In genomic region chr2:133553838-133554408, GRCh38 we compare ENCODE assay signal across 33 cellular contexts. TPM values are rescaled to one million over a fixed set of nuclear protein-coding genes. Genes with fewer than 3 reads are reported as not detected.
"Had no signal": no experiment of that assay in that cellular context is flagged by ENCODE, and none has a peak within 500 bp of the region (broad histone marks: within the 10 kb centered on the region; RNA-seq: fewer than 3 reads in every experiment).

No MANE protein-coding gene starts in this region.

- ATAC-seq: activated CD8-positive, alpha-beta T cell treated with anti-CD3 and anti-CD28 coated beads for 36 hours; activated naive CD4-positive, alpha-beta T cell treated with anti-CD3 and anti-CD28 coated beads, Interleukin-2, amount 50 U/mL, for 72 hours; activated T-cell treated with anti-CD3 and anti-CD28 coated beads, Interleukin-2, amount 50 U/mL, for 4 hours; activated T-cell treated with anti-CD3 and anti-CD28 coated beads, Interleukin-2, amount 50 U/mL, for 72 hours; activated T-helper 17 cell treated with anti-CD3 and anti-CD28 coated beads, Interleukin-2, amount 50 U/mL, for 72 hours had no signal

- DNase-seq: activated B cell treated with CpG ODN at 0.5 μM for 24 hours; activated CD4-positive, alpha-beta memory T cell treated with anti-CD3 and anti-CD28 coated beads for 36 hours; activated CD4-positive, alpha-beta T cell treated with anti-CD3 and anti-CD28 coated beads for 4 hours; activated CD4-positive, alpha-beta T cell treated with anti-CD3 and anti-CD28 coated beads, Interleukin-2, amount 10 ng/mL, durations not matched to agents 24 days and 14 days; activated CD4-positive, alpha-beta T cell treated with anti-CD3 and anti-CD28 coated beads, Interleukin-2, amount 50 U/mL, for 1 hour; activated CD4-positive, alpha-beta T cell treated with anti-CD3 and anti-CD28 coated beads, Interleukin-2, amount 50 U/mL, for 4 hours; activated CD4-positive, CD25-positive, alpha-beta regulatory T cell treated with anti-CD3 and anti-CD28 coated beads, Interleukin-2, amount 50 U/mL, for 72 hours; activated CD8-positive, alpha-beta memory T cell treated with anti-CD3 and anti-CD28 coated beads, Interleukin-2, amount 50 U/mL, for 4 hours; activated CD8-positive, alpha-beta T cell treated with anti-CD3 and anti-CD28 coated beads for 36 hours; activated effector memory CD4-positive, alpha-beta T cell treated with anti-CD3 and anti-CD28 coated beads, Interleukin-2, amount 50 U/mL, for 16 hours; activated gamma-delta T cell treated with Interleukin-2 at 50 U/mL for 16 hours; activated naive CD4-positive, alpha-beta T cell; activated naive CD4-positive, alpha-beta T cell treated with anti-CD3 and anti-CD28 coated beads for 36 hours; activated naive CD4-positive, alpha-beta T cell treated with anti-CD3 and anti-CD28 coated beads, Interleukin-2, amount 50 U/mL, for 16 hours; activated naive CD8-positive, alpha-beta T cell treated with anti-CD3 and anti-CD28 coated beads for 36 hours; activated T-cell treated with anti-CD3 and anti-CD28 coated beads for 4 hours; activated T-cell treated with anti-CD3 and anti-CD28 coated beads, Interleukin-2, amount 50 U/mL, for 1 hour; activated T-cell treated with anti-CD3 and anti-CD28 coated beads, Interleukin-2, amount 50 U/mL, for 4 hours; activated T-cell treated with anti-CD3 and anti-CD28 coated beads, Interleukin-2, amount 50 U/mL, for 72 hours; adrenal gland; amniotic stem cell; aorta; central memory CD4-positive, alpha-beta T cell; T-helper 1 cell; T-helper 2 cell; T-helper 9 cell had no signal

- H3K27ac ChIP-seq: adrenal gland, breast epithelium, VCaP had no signal

- H3K9me3 ChIP-seq: adrenal gland, breast epithelium had no signal

- H3K4me3 ChIP-seq: adrenal gland, breast epithelium had no signal

- H3K27me3 ChIP-seq: adrenal gland, breast epithelium had no signal

- FAIRE-seq: TTC549 had no signal

- H3K36me3 ChIP-seq: adrenal gland, breast epithelium had no signal

- H3K4me1 ChIP-seq: adrenal gland, breast epithelium had no signal

RNA-seq across cellular contexts. Expression of gene NCKAP5, which starts 14.3 kb away (rescaled TPM):
- total RNA-seq: activated B cell treated with CpG ODN at 0.5 μM for 24 hours; activated CD4-positive, alpha-beta memory T cell treated with anti-CD3 and anti-CD28 coated beads for 36 hours; activated CD4-positive, alpha-beta T cell treated with anti-CD3 and anti-CD28 coated beads, Interleukin-2, amount 10 ng/mL, durations not matched to agents 24 days and 14 days; activated CD8-positive, alpha-beta memory T cell treated with anti-CD3 and anti-CD28 coated beads for 36 hours; activated CD8-positive, alpha-beta T cell treated with anti-CD3 and anti-CD28 coated beads for 36 hours; activated naive CD4-positive, alpha-beta T cell treated with anti-CD3 and anti-CD28 coated beads for 36 hours; activated naive CD4-positive, alpha-beta T cell treated with anti-CD3 and anti-CD28 coated beads, Interleukin-2, amount 50 U/mL, for 72 hours; activated naive CD8-positive, alpha-beta T cell treated with anti-CD3 and anti-CD28 coated beads for 36 hours; activated T-cell treated with anti-CD3 and anti-CD28 coated beads, Interleukin-2, amount 50 U/mL, for 72 hours; activated T-helper 1 cell treated with anti-CD3 and anti-CD28 coated beads, Interleukin-12 subunit alpha, Interleukin-12 subunit beta, Interleukin-2, Interleukin-4 antibody, amounts not matched to agents 30 ng/mL and 10 ng/mL and 1 ng/mL, durations not matched to agents 14 hours and 24 hours and 36 hours; activated T-helper 17 cell treated with anti-CD3 and anti-CD28 coated beads, Interleukin-2, amount 50 U/mL, for 72 hours had no signal
